ENCODE assay signal across 8 cellular contexts in genomic region chr2:204754898-204755297, GRCh38.
"Had no signal": no experiment of that assay in that cellular context is flagged by ENCODE, and none has a peak within 500 bp of the region (broad histone marks: within the 10 kb centered on the region; RNA-seq: fewer than 3 reads in every experiment).

No MANE protein-coding gene starts in this region.

- H3K4me3 ChIP-seq: GM23248 had no signal

- DNase-seq: GM23248, GOT3, H9, HCEC 1CT, KBM-7 had no signal

- H2AFZ ChIP-seq: GM23248 had no signal

- H3K9ac ChIP-seq: GM23248, KMS-11 had no signal

- FAIRE-seq: H54, HTR-8/SVneo had no signal

- H3K27ac ChIP-seq: GM23248, KMS-11 had no signal
